14 cellular contexts compared by ENCODE assay signal in genomic region chr2:39755466-39755865, GRCh38. TPM values are rescaled to one million over a fixed set of nuclear protein-coding genes. Genes with fewer than 3 reads are reported as not detected.
A peak's percentile ranks its signal among the peaks of the same experiment; 100 is the strongest.
DNase-seq lines count a peak whose midpoint lies in the region; ATAC-seq, FAIRE-seq and TF ChIP-seq lines count a peak whose summit lies in the region.
"Had no signal": no experiment of that assay in that cellular context is flagged by ENCODE, and none has a peak within 500 bp of the region (broad histone marks: within the 10 kb centered on the region; RNA-seq: fewer than 3 reads in every experiment).

No MANE protein-coding gene starts in this region.

- no peak for TF ChIP-seq CTCF in kidney (IDR thresholded peaks at IDR 0.05; ENCODE audit: borderline replicate concordance, extremely low read depth, insufficient read depth)
- TF ChIP-seq CTCF in HepG2 (CRISPR knock-in tag; IDR thresholded peaks at IDR 0.05): no peak

- no peaks in the 10 kb centered on the region; the same call in 1 of the 2 replicates for H4K20me1 ChIP-seq in HepG2 (ENCODE audit: insufficient read depth, low read length)
- H4K20me1 ChIP-seq: BLaER1 had no signal

- H3K9ac ChIP-seq in kidney (ENCODE audit: low read length in 2 of 2): no peak overlapping the region
- no peak overlapping the region for H3K9ac ChIP-seq in HepG2 (ENCODE audit: insufficient read depth, low read depth, low read length)
- H3K9ac ChIP-seq: BLaER1 had no signal

- no peak for TF ChIP-seq POLR2A in HepG2 (IDR thresholded peaks at IDR 0.05; ENCODE audit: insufficient read depth in 1 of 2, low read depth in 2 of 2, low read length in 2 of 2)

- H3K4me1 ChIP-seq in kidney (ENCODE audit: control insufficient read depth in 1 of 2, insufficient read depth in 1 of 2, low read depth in 1 of 2, low read length in 2 of 2) (no peaks in the 10 kb centered on the region), HepG2 (ENCODE audit: insufficient read depth, low read length) (no peaks in the 10 kb centered on the region)
- H3K4me1 ChIP-seq: HAP-1 had no signal

- no peak overlapping the region for H3K27ac ChIP-seq in kidney (ENCODE audit: low read depth in 2 of 2, low read length in 2 of 2)
- H3K27ac ChIP-seq in HepG2 (ENCODE audit: extremely low read length, insufficient read depth, low read length): no peak overlapping the region
- H3K27ac ChIP-seq: BLaER1 had no signal

- intact Hi-C loops in kidney (cut with DNase I) (no loop called here), HepG2 (cut with micrococcal nuclease; ENCODE audit: unreplicated experiment) (no loop called here)

- in situ Hi-C loops in HepG2 (cut with HindIII; ENCODE audit: extremely low pct_ligation_motif_present, low pct_unique_long_range_greater_than_20kb): no loop called here

- H3K27me3 ChIP-seq in HepG2 (ENCODE audit: control insufficient read depth in 1 of 2, insufficient read depth in 2 of 2, low read length in 2 of 2): no peaks in the 10 kb centered on the region
- H3K27me3 ChIP-seq: BLaER1 had no signal

- H3K4me2 ChIP-seq in HepG2 (ENCODE audit: low read depth, low read length): no peak overlapping the region
- H3K4me2 ChIP-seq: BLaER1 had no signal

- ATAC-seq in HG02571 (IDR thresholded peaks at IDR 0.05; ENCODE audit: unreplicated experiment) (no peak), HepG2 (no peak)
- ATAC-seq: GM12878 had no signal

- peaks cover 19 to 42% of the 10 kb centered on the region in 2 donors for H3K36me3 ChIP-seq in kidney (ENCODE audit: control insufficient read depth in 1 of 2, insufficient read depth in 2 of 2, low read length in 2 of 2)
- peaks cover 24 to 78% of the 10 kb centered on the region in 2 experiments for H3K36me3 ChIP-seq in HepG2 (replicated peaks in 1 of 2; ENCODE audit: control insufficient read depth in 1 of 2, insufficient read depth in 2 of 2, low read length in 2 of 2)

- POLR2A ChIA-PET in HepG2 (lab: Yijun Ruan, JAX): no interaction called here

- H3K4me3 ChIP-seq in kidney (ENCODE audit: low read length in 2 of 2) (no peak overlapping the region), HepG2 (replicated peaks in 1 of 3; ENCODE audit: insufficient read depth in 1 of 3, low read depth in 2 of 3, low read length in 3 of 3) (no peak overlapping the region)
- H3K4me3 ChIP-seq: BLaER1, GM12878, HAP-1 had no signal

- CTCF ChIA-PET in HepG2 (lab: Yijun Ruan, JAX; ENCODE audit: low intra/inter-chr PET ratio, low total read pairs): no interaction called here

- no peaks in the 10 kb centered on the region for H3K79me2 ChIP-seq in HepG2 (ENCODE audit: insufficient read depth, low read length)

- DNase-seq in kidney: no peak
- no peak for DNase-seq in cerebellar nuclear complex (lab: John Stamatoyannopoulos, UW)
- DNase-seq in activated CD4-positive, alpha-beta T cell treated with anti-CD3 and anti-CD28 coated beads, Interleukin-2, amount 50 U/mL, for 48 hours: no peak
- DNase-seq in HepG2 (ENCODE audit: low spot score): no peak
- DNase-seq: 8988T; CD4-positive, alpha-beta memory T cell; DMS153; DMS79 had no signal

- TF ChIP-seq RAD21 in HepG2 (CRISPR knock-in tag; IDR thresholded peaks at IDR 0.05): no peak

- BruUV-seq in HepG2 (replicated peaks; lab: Mats Ljungman, UMichigan): no TSS peak

- WGBS in HepG2 (ENCODE audit: low lambda C conversion rate): 64% methylated on average over 1 of the region's 1 CpG

- H3K9me3 ChIP-seq in kidney (ENCODE audit: control insufficient read depth in 1 of 2, low read length in 2 of 2) (no peaks in the 10 kb centered on the region), HepG2 (ENCODE audit: low read length) (no peaks in the 10 kb centered on the region)
- H3K9me3 ChIP-seq: BLaER1, HAP-1 had no signal

- H2AFZ ChIP-seq in HepG2 (ENCODE audit: low read length): no peak overlapping the region

- peak; percentile 90 for FAIRE-seq in G401.6 (lab: Jason Lieb, UNC)
- peak; percentile 86 for FAIRE-seq in TTC549 (lab: Jason Lieb, UNC)
- peak; percentile 32 for FAIRE-seq in kidney (lab: Jason Lieb, UNC)
- no peak for FAIRE-seq in HepG2 (lab: Jason Lieb, UNC)
- FAIRE-seq: GM12878 had no signal

- TF ChIP-seq EP300 in HepG2 (IDR thresholded peaks at IDR 0.05; ENCODE audit: low read depth in 2 of 2, low read length in 2 of 2): no peak
- no peak for TF ChIP-seq EP300 in HepG2 (CRISPR knock-in tag; IDR thresholded peaks at IDR 0.05; ENCODE audit: borderline replicate concordance)

TF ChIP-seq in HepG2, 621 proteins besides CTCF, POLR2A, EP300 and RAD21:
- TF ChIP-seq HNRNPL (IDR thresholded peaks at IDR 0.05; ENCODE audit: low read depth, low read length) (no peak), MEF2D (CRISPR knock-in tag; IDR thresholded peaks at IDR 0.05) (no peak), ZUFSP (CRISPR knock-in tag; IDR thresholded peaks at IDR 0.05; ENCODE audit: borderline replicate concordance) (no peak), ZNF775 (CRISPR knock-in tag; IDR thresholded peaks at IDR 0.05; ENCODE audit: borderline replicate concordance) (no peak), RFXAP (CRISPR knock-in tag; IDR thresholded peaks at IDR 0.05; ENCODE audit: borderline replicate concordance) (no peak), TERF1 (CRISPR knock-in tag; IDR thresholded peaks at IDR 0.05) (no peak), NFYB (CRISPR knock-in tag; IDR thresholded peaks at IDR 0.05) (no peak)

RNA-seq across cellular contexts. Expression of gene THUMPD2, which starts 23.6 kb away (rescaled TPM):
- total RNA-seq in kidney: 14.1 TPM
- 9.2 TPM for polyA plus RNA-seq in kidney (ENCODE audit: insufficient read depth, low read depth, low replicate concordance)
- 15.6 and 21.2 TPM in 2 replicates for total RNA-seq in HepG2 (2016; rRNA removed; fragmentation: Illumina TruSeq; extraction: Trizol)
- 5.0 and 7.1 TPM in 2 replicates for total RNA-seq in HepG2 (2016; cell fraction: cytosol; rRNA removed; fragmentation: Illumina TruSeq; extraction: Trizol; ENCODE audit: low read depth)
- total RNA-seq in HepG2 (2016; cell fraction: insoluble cytoplasmic fraction; rRNA removed; fragmentation: Illumina TruSeq; extraction: Trizol): 18.0 and 20.6 TPM in 2 replicates
- total RNA-seq in HepG2 (2016; cell fraction: membrane; rRNA removed; fragmentation: Illumina TruSeq; extraction: Trizol): 7.0 and 9.7 TPM in 2 replicates
- 25.7 and 29.0 TPM in 2 replicates for total RNA-seq in HepG2 (2016; cell fraction: nucleus; rRNA removed; fragmentation: Illumina TruSeq; extraction: Trizol)
- 11.8 and 12.2 TPM in 2 replicates for polyA plus RNA-seq in HepG2 (2011; rRNA removed)
- 4.0 and 5.9 TPM in 2 replicates for polyA plus RNA-seq in HepG2 (2011; cell fraction: cytosol; rRNA removed)
- polyA plus RNA-seq in HepG2 (2011; cell fraction: nucleus; rRNA removed): 11.5 and 14.3 TPM in 2 replicates
- polyA plus RNA-seq in HepG2 (2012): 11.8 and 15.7 TPM in 2 replicates
- polyA plus RNA-seq in HepG2 (2016; cell fraction: cytosol; fragmentation: Illumina TruSeq; extraction: Trizol; ENCODE audit: low read depth): 2.6 and 2.8 TPM in 2 replicates
- polyA plus RNA-seq in HepG2 (2016; cell fraction: insoluble cytoplasmic fraction; fragmentation: Illumina TruSeq; extraction: Trizol; ENCODE audit: low read depth): 20.7 and 21.6 TPM in 2 replicates
- 4.4 and 5.0 TPM in 2 replicates for polyA plus RNA-seq in HepG2 (2016; cell fraction: membrane; fragmentation: Illumina TruSeq; extraction: Trizol; ENCODE audit: low read depth)
- polyA plus RNA-seq in HepG2 (2016; cell fraction: nucleus; fragmentation: Illumina TruSeq; extraction: Trizol; ENCODE audit: insufficient read depth, low read depth): 29.8 and 30.6 TPM in 2 replicates
- polyA minus RNA-seq in HepG2 (2011; rRNA and poly(A)+ RNA removed; ENCODE audit: low replicate concordance): 5.8 and 11.7 TPM in 2 replicates
- 2.6 and 4.5 TPM in 2 replicates for polyA minus RNA-seq in HepG2 (2011; cell fraction: cytosol; rRNA and poly(A)+ RNA removed)
- polyA minus RNA-seq in HepG2 (2011; cell fraction: nucleus; rRNA and poly(A)+ RNA removed): 34.9 and 67.8 TPM in 2 replicates
